ENCODE assay signal across 18 cellular contexts in the genomic region with DNA sequence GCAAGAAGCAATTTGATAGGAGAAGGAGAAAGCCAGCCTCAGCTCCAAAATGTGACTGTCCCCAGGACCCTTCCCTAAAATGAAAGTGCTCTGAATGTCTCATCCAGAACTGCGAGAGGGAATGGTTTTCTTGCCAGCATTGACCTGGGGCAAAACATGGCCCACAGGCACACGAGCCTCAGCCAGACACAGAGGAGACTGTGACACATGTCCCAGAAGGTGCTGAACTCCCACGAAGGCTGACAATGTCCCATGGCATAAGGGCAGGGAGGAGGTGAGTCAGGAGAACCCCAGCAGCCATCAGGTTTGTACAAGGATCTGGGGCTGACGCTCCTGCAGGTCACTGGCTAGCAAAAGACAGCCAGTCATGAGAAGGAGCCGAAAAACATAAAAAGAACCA. TPM values are rescaled to one million over a fixed set of nuclear protein-coding genes. Genes with fewer than 3 reads are reported as not detected.
DNase-seq lines count a peak whose midpoint lies in the region; ATAC-seq and TF ChIP-seq lines count a peak whose summit lies in the region.
"Had no signal": no experiment of that assay in that cellular context is flagged by ENCODE, and none has a peak within 500 bp of the region (broad histone marks: within the 10 kb centered on the region; RNA-seq: fewer than 3 reads in every experiment).

No MANE protein-coding gene starts in this region.

- 0% methylated on average over 3 of the region's 5 CpGs for WGBS in mammary epithelial cell (ENCODE audit: low coverage, missing lambda C conversion rate)

- TF ChIP-seq CTCF in mammary epithelial cell (conservative IDR thresholded peaks at IDR 0.05 in 1 of 2, IDR thresholded peaks at IDR 0.05 in 1 of 2; ENCODE audit: extremely low read depth in 1 of 2, insufficient read depth in 1 of 2, low read depth in 1 of 2, low read length in 2 of 2) (no peak), left lung (IDR thresholded peaks at IDR 0.05) (no peak), tibial artery (IDR thresholded peaks at IDR 0.05) (no peak), gastrocnemius medialis (IDR thresholded peaks at IDR 0.05 in 4 of 5, conservative IDR thresholded peaks at IDR 0.05 in 1 of 5) (no peak)

- no peaks in the 10 kb centered on the region for H4K20me1 ChIP-seq in mammary epithelial cell (ENCODE audit: insufficient read depth, low read length)

- H3K36me3 ChIP-seq in mammary epithelial cell (ENCODE audit: insufficient read depth, low read length) (no peaks in the 10 kb centered on the region), left lung (no peaks in the 10 kb centered on the region), tibial artery (no peaks in the 10 kb centered on the region), gastrocnemius medialis (no peaks in the 10 kb centered on the region)

- H3K27me3 ChIP-seq in mammary epithelial cell (ENCODE audit: insufficient read depth, low read length) = no peaks in the 10 kb centered on the region
- no peaks in the 10 kb centered on the region for H3K27me3 ChIP-seq in left lung
- H3K27me3 ChIP-seq in tibial artery = no peaks in the 10 kb centered on the region
- no peaks in the 10 kb centered on the region for H3K27me3 ChIP-seq in gastrocnemius medialis

- DNase-seq in activated CD8-positive, alpha-beta memory T cell treated with anti-CD3 and anti-CD28 coated beads, Interleukin-2, amount 10 ng/mL, durations not matched to agents 7 days and 5 days = peak; percentile 9
- no peak for DNase-seq in activated CD8-positive, alpha-beta memory T cell treated with anti-CD3 and anti-CD28 coated beads, Interleukin-2, amount 50 U/mL, for 4 hours
- no peak for DNase-seq in mammary epithelial cell
- DNase-seq in left lung = no peak
- no peak for DNase-seq in tibial artery
- no peak for DNase-seq in NCI-H1417 treated with DMSO at 0.1 percent for 48 hours (lab: John Stamatoyannopoulos, UW)
- no peak for DNase-seq in HEK293T (ENCODE audit: extremely low spot score)
- DNase-seq in gastrocnemius medialis = no peak
- DNase-seq: activated CD4-positive, alpha-beta T cell treated with anti-CD3 and anti-CD28 coated beads, Interleukin-2, amount 10 ng/mL, durations not matched to agents 24 days and 14 days; activated naive CD4-positive, alpha-beta T cell treated with anti-CD3 and anti-CD28 coated beads, Interleukin-2, amount 50 U/mL, for 16 hours; AML-193; CD4-positive, alpha-beta memory T cell; MV-4-11; NCI-H1694; NCI-H2227 treated with DMSO at 0.1 percent for 48 hours had no signal

- no peak overlapping the region for H3K9ac ChIP-seq in mammary epithelial cell (ENCODE audit: insufficient read depth, low read length)

- H3K4me3 Mint-ChIP-seq in activated CD8-positive, alpha-beta memory T cell treated with anti-CD3 and anti-CD28 coated beads, Interleukin-2, amount 10 ng/mL, durations not matched to agents 7 days and 5 days = no peak overlapping the region
- H3K4me3 Mint-ChIP-seq: activated CD4-positive, alpha-beta T cell treated with anti-CD3 and anti-CD28 coated beads, Interleukin-2, amount 10 ng/mL, durations not matched to agents 24 days and 14 days; activated T-helper 1 cell treated with anti-CD3 and anti-CD28 coated beads, Interleukin-12 subunit alpha, Interleukin-12 subunit beta, Interleukin-2, Interleukin-4 antibody, amounts not matched to agents 30 ng/mL and 10 ng/mL and 1 ng/mL, durations not matched to agents 14 hours and 24 hours and 36 hours; CD4-positive, alpha-beta memory T cell; T-helper 2 cell treated with Interferon-gamma antibody and Interleukin-4, amounts not matched to agents 5 μg/mL and 100 μg/mL, for 36 hours had no signal

- CTCF ChIA-PET in activated CD8-positive, alpha-beta memory T cell treated with anti-CD3 and anti-CD28 coated beads, Interleukin-2, amount 10 ng/mL, durations not matched to agents 7 days and 5 days (lab: Charles Lee) = no interaction called here
- CTCF ChIA-PET in mammary epithelial cell (lab: Charles Lee; ENCODE audit: low non-redundant PET) = no interaction called here
- CTCF ChIA-PET in HEK293T (lab: Yijun Ruan, JAX) = interaction anchor here (0.6 kb wide), 1 partner anchor 132 kb away, joined by 3 read pairs; no protein-coding TSS in a partner anchor

- H3K27ac ChIP-seq in mammary epithelial cell (ENCODE audit: insufficient read depth, low read depth, low read length) (no peak overlapping the region), left lung (peak overlapping the region; percentile 23 to 37), tibial artery (peak overlapping the region; percentile 28 to 30), gastrocnemius medialis (peak overlapping the region in 1 of 4 donors; percentile 45)
- H3K27ac ChIP-seq: SK-N-MC had no signal

- POLR2A ChIA-PET in HEK293T (lab: Yijun Ruan, JAX) = no interaction called here

- dilution Hi-C loops in mammary epithelial cell (cut with HindIII; ENCODE audit: low sequenced_read_pairs) = no loop called here

- H3K79me2 ChIP-seq in mammary epithelial cell (ENCODE audit: insufficient read depth, low read length) = peaks cover 63% of the 10 kb centered on the region

- no peak overlapping the region for H3K27ac Mint-ChIP-seq in activated CD8-positive, alpha-beta memory T cell treated with anti-CD3 and anti-CD28 coated beads, Interleukin-2, amount 10 ng/mL, durations not matched to agents 7 days and 5 days
- H3K27ac Mint-ChIP-seq: activated CD4-positive, alpha-beta T cell treated with anti-CD3 and anti-CD28 coated beads, Interleukin-2, amount 10 ng/mL, durations not matched to agents 24 days and 14 days; activated T-helper 1 cell treated with anti-CD3 and anti-CD28 coated beads, Interleukin-12 subunit alpha, Interleukin-12 subunit beta, Interleukin-2, Interleukin-4 antibody, amounts not matched to agents 30 ng/mL and 10 ng/mL and 1 ng/mL, durations not matched to agents 14 hours and 24 hours and 36 hours; CD4-positive, alpha-beta memory T cell; T-helper 2 cell treated with Interferon-gamma antibody and Interleukin-4, amounts not matched to agents 5 μg/mL and 100 μg/mL, for 36 hours had no signal

- H3K9me3 Mint-ChIP-seq in activated CD8-positive, alpha-beta memory T cell treated with anti-CD3 and anti-CD28 coated beads, Interleukin-2, amount 10 ng/mL, durations not matched to agents 7 days and 5 days (ENCODE audit: low read depth) = no peaks in the 10 kb centered on the region
- H3K9me3 Mint-ChIP-seq: activated CD4-positive, alpha-beta T cell treated with anti-CD3 and anti-CD28 coated beads, Interleukin-2, amount 10 ng/mL, durations not matched to agents 24 days and 14 days; activated T-helper 1 cell treated with anti-CD3 and anti-CD28 coated beads, Interleukin-12 subunit alpha, Interleukin-12 subunit beta, Interleukin-2, Interleukin-4 antibody, amounts not matched to agents 30 ng/mL and 10 ng/mL and 1 ng/mL, durations not matched to agents 14 hours and 24 hours and 36 hours; CD4-positive, alpha-beta memory T cell; T-helper 2 cell treated with Interferon-gamma antibody and Interleukin-4, amounts not matched to agents 5 μg/mL and 100 μg/mL, for 36 hours had no signal

- in situ Hi-C loops in mammary epithelial cell (cut with MboI; ENCODE audit: low sequenced_read_pairs in 2 of 2) (no loop called here), gastrocnemius medialis (cut with MboI; ENCODE audit: low sequenced_read_pairs in 4 of 4) (no loop called here)

- H3K9me3 ChIP-seq in mammary epithelial cell (replicated peaks; ENCODE audit: insufficient read depth, low read length) (no peaks in the 10 kb centered on the region), left lung (no peaks in the 10 kb centered on the region), tibial artery (no peaks in the 10 kb centered on the region), gastrocnemius medialis (no peaks in the 10 kb centered on the region)

- no peak overlapping the region for H2AFZ ChIP-seq in mammary epithelial cell (ENCODE audit: low read depth, low read length)

- no peak for ATAC-seq in activated CD8-positive, alpha-beta memory T cell treated with anti-CD3 and anti-CD28 coated beads, Interleukin-2, amount 10 ng/mL, durations not matched to agents 7 days and 5 days
- ATAC-seq in left lung = peak; percentile 34
- ATAC-seq in gastrocnemius medialis = no peak

- no TSS peak for BruUV-seq in mammary epithelial cell (replicated peaks; lab: Mats Ljungman, UMichigan)

- peaks cover 29% of the 10 kb centered on the region for H3K4me1 ChIP-seq in mammary epithelial cell (ENCODE audit: insufficient read depth, low read length)
- H3K4me1 ChIP-seq in left lung = peaks cover 20 to 38% of the 10 kb centered on the region in 2 donors
- peaks cover 0 to 49% (median 24%) of the 10 kb centered on the region in 4 donors for H3K4me1 ChIP-seq in tibial artery
- H3K4me1 ChIP-seq in gastrocnemius medialis = peaks cover 28% of the 10 kb centered on the region in 2 donors

- H3K27me3 Mint-ChIP-seq in activated CD8-positive, alpha-beta memory T cell treated with anti-CD3 and anti-CD28 coated beads, Interleukin-2, amount 10 ng/mL, durations not matched to agents 7 days and 5 days = peaks cover 2% of the 10 kb centered on the region
- H3K27me3 Mint-ChIP-seq: activated CD4-positive, alpha-beta T cell treated with anti-CD3 and anti-CD28 coated beads, Interleukin-2, amount 10 ng/mL, durations not matched to agents 24 days and 14 days had no signal

- H3K4me2 ChIP-seq in mammary epithelial cell (ENCODE audit: insufficient read depth, low read depth, low read length) = peak overlapping the region; percentile 23

- H3K4me3 ChIP-seq in mammary epithelial cell (replicated peaks in 1 of 3; ENCODE audit: insufficient read depth in 1 of 3, low read depth in 2 of 3, low read length in 3 of 3) (no peak overlapping the region), left lung (no peak overlapping the region), tibial artery (no peak overlapping the region), gastrocnemius medialis (no peak overlapping the region)
- H3K4me3 ChIP-seq: SK-N-MC had no signal

- H3K36me3 Mint-ChIP-seq in activated CD8-positive, alpha-beta memory T cell treated with anti-CD3 and anti-CD28 coated beads, Interleukin-2, amount 10 ng/mL, durations not matched to agents 7 days and 5 days = no peaks in the 10 kb centered on the region
- H3K36me3 Mint-ChIP-seq: CD4-positive, alpha-beta memory T cell had no signal

- H3K4me1 Mint-ChIP-seq in activated CD8-positive, alpha-beta memory T cell treated with anti-CD3 and anti-CD28 coated beads, Interleukin-2, amount 10 ng/mL, durations not matched to agents 7 days and 5 days = peaks cover 5% of the 10 kb centered on the region
- H3K4me1 Mint-ChIP-seq: CD4-positive, alpha-beta memory T cell had no signal

- intact Hi-C loops in mammary epithelial cell (cut with micrococcal nuclease) (no loop called here), left lung (cut with DNase I) (no loop called here), tibial artery (cut with DNase I; ENCODE audit: low total_unique reads) (no loop called here), gastrocnemius medialis (cut with DNase I; ENCODE audit: low total_unique reads) (no loop called here)

- TF ChIP-seq POLR2A in gastrocnemius medialis (IDR thresholded peaks at IDR 0.05) = no peak

TF ChIP-seq in HEK293T, 16 proteins besides CTCF, POLR2A, EP300 and RAD21 (continues in another document):
- no peak for TF ChIP-seq SP1 (IDR thresholded peaks at IDR 0.05)

RNA-seq across cellular contexts. Expression of a gene that starts 43.9 kb away (rescaled TPM):
- total RNA-seq in activated CD8-positive, alpha-beta memory T cell treated with anti-CD3 and anti-CD28 coated beads, Interleukin-2, amount 10 ng/mL, durations not matched to agents 7 days and 5 days = under 1 TPM; 0.32 to 0.70 TPM
- total RNA-seq in mammary epithelial cell = 10 to 100 TPM; 25.0 to 34.3 TPM
- polyA plus RNA-seq in mammary epithelial cell = 33.8 TPM
- polyA minus RNA-seq in mammary epithelial cell = 34.7 TPM
- total RNA-seq in left lung = 10 to 100 TPM; 39.3 to 42.6 TPM
- total RNA-seq in gastrocnemius medialis = 10 to 100 TPM; 10.5 to 29.2 (median 11.2) TPM
- total RNA-seq: CD4-positive, alpha-beta memory T cell had no signal
- polyA plus RNA-seq: CD4-positive, alpha-beta memory T cell had no signal

Comparison
In these comparisons a context has a peak if more than half of its experiments do, and no peak if none do; other contexts are left out.
1. RNA of a gene that starts 43.9 kb away (total RNA-seq): 39.3 to 42.6 TPM in left lung, 25.0 to 34.3 TPM in mammary epithelial cell and 10.5 to 29.2 TPM in gastrocnemius medialis; 0.32 to 0.70 TPM in activated CD8-positive, alpha-beta memory T cell treated with anti-CD3 and anti-CD28 coated beads, Interleukin-2, amount 10 ng/mL, durations not matched to agents 7 days and 5 days; every median in the first group is over 4 times any median in the second.